ENCODE assay signal across 8 cellular contexts in genomic region chr3:143177965-143178364, GRCh38. TPM values are rescaled to one million over a fixed set of nuclear protein-coding genes. Genes with fewer than 3 reads are reported as not detected.
DNase-seq lines count a peak whose midpoint lies in the region; ATAC-seq and TF ChIP-seq lines count a peak whose summit lies in the region.
"Not testable (repeated sequence)": the region's sequence is repeated elsewhere in the genome, so short reads cannot be mapped to it uniquely, and the experiment has no call there.

No MANE protein-coding gene starts in this region.

- not testable (repeated sequence) for H3K36me3 ChIP-seq in gastroesophageal sphincter

- peaks cover 39% of the 10 kb centered on the region for H3K4me1 Mint-ChIP-seq in CD14-positive monocyte
- H3K4me1 Mint-ChIP-seq in activated CD4-positive, alpha-beta T cell treated with anti-CD3 and anti-CD28 coated beads for 36 hours = peaks cover 28% of the 10 kb centered on the region

- TF ChIP-seq EP300 in gastroesophageal sphincter (IDR thresholded peaks at IDR 0.05) = not testable (repeated sequence)

- peak overlapping the region in 5 of 7 donors; percentile 33 to 81 (median 42) for H3K27ac Mint-ChIP-seq in CD14-positive monocyte
- not testable (repeated sequence) for H3K27ac Mint-ChIP-seq in activated CD4-positive, alpha-beta T cell treated with anti-CD3 and anti-CD28 coated beads for 36 hours

- not testable (repeated sequence) for H3K4me3 Mint-ChIP-seq in CD14-positive monocyte; activated CD4-positive, alpha-beta T cell treated with anti-CD3 and anti-CD28 coated beads for 36 hours

- CTCF ChIA-PET in activated CD4-positive, alpha-beta T cell treated with anti-CD3 and anti-CD28 coated beads for 36 hours (lab: Charles Lee) = not testable (repeated sequence)

- POLR2A ChIA-PET in activated CD4-positive, alpha-beta T cell treated with anti-CD3 and anti-CD28 coated beads for 36 hours (lab: Charles Lee) = not testable (repeated sequence)

- not testable (repeated sequence) for TF ChIP-seq CTCF in CD14-positive monocyte (IDR thresholded peaks at IDR 0.05); gastroesophageal sphincter (IDR thresholded peaks at IDR 0.05)

- H3K27me3 Mint-ChIP-seq in CD14-positive monocyte (ENCODE audit: low read depth in 3 of 3); activated CD4-positive, alpha-beta T cell treated with anti-CD3 and anti-CD28 coated beads for 36 hours: not testable (repeated sequence)

- H3K27me3 ChIP-seq in gastroesophageal sphincter = not testable (repeated sequence)

- peaks cover 0 to 25% (median 0%) of the 10 kb centered on the region in 3 donors for H3K9me3 ChIP-seq in gastroesophageal sphincter

- H3K9me3 Mint-ChIP-seq in CD14-positive monocyte = not testable (repeated sequence)
- H3K9me3 Mint-ChIP-seq in activated CD4-positive, alpha-beta T cell treated with anti-CD3 and anti-CD28 coated beads for 36 hours (ENCODE audit: low read depth) = peaks cover 15% of the 10 kb centered on the region

- intact Hi-C loops in CD14-positive monocyte (cut with micrococcal nuclease); activated CD4-positive, alpha-beta T cell treated with anti-CD3 and anti-CD28 coated beads for 36 hours (cut with DNase I, micrococcal nuclease); sciatic nerve (cut with DNase I): not testable (repeated sequence)

- peak; percentile 56 for ATAC-seq in GM18520 (IDR thresholded peaks at IDR 0.05; ENCODE audit: unreplicated experiment)
- peak; percentile 54 for ATAC-seq in GM19463 (IDR thresholded peaks at IDR 0.05; ENCODE audit: unreplicated experiment)
- ATAC-seq in HG02885 (IDR thresholded peaks at IDR 0.05; ENCODE audit: poor library complexity, unreplicated experiment) = peak; percentile 70
- ATAC-seq in activated CD4-positive, alpha-beta T cell treated with anti-CD3 and anti-CD28 coated beads for 36 hours = peak; percentile 66
- peak; percentile 50 for ATAC-seq in gastroesophageal sphincter
- ATAC-seq in sciatic nerve = peak; percentile 58

- H3K4me1 ChIP-seq in gastroesophageal sphincter = not testable (repeated sequence)

- H3K4me3 ChIP-seq in gastroesophageal sphincter = not testable (repeated sequence)

- H3K36me3 Mint-ChIP-seq in CD14-positive monocyte; activated CD4-positive, alpha-beta T cell treated with anti-CD3 and anti-CD28 coated beads for 36 hours (ENCODE audit: low read depth): not testable (repeated sequence)

- not testable (repeated sequence) for DNase-seq in CD14-positive monocyte (ENCODE audit: low spot score); sciatic nerve (ENCODE audit: low spot score)
- DNase-seq in NCI-H82 (lab: John Stamatoyannopoulos, UW) = peak; percentile 10
- peak; percentile 24 for DNase-seq in activated CD4-positive, alpha-beta T cell treated with anti-CD3 and anti-CD28 coated beads for 36 hours

- WGBS in gastroesophageal sphincter (ENCODE audit: low coverage in 1 of 2), 2 donors = 77 to 85% methylated on average over 5 of the region's 6 CpGs

- H3K27ac ChIP-seq in gastroesophageal sphincter = not testable (repeated sequence)

- not testable (repeated sequence) for TF ChIP-seq POLR2A in gastroesophageal sphincter (IDR thresholded peaks at IDR 0.05)

RNA-seq across cellular contexts. Expression of gene CHST2, which starts 58.4 kb away (rescaled TPM):
- 10 to 100 TPM in 1 of 2 donors, 1 to 10 TPM in 1; 9.6 to 18.0 TPM for polyA plus RNA-seq in CD14-positive monocyte
- 1 to 10 TPM; 5.1 to 6.8 TPM for total RNA-seq in activated CD4-positive, alpha-beta T cell treated with anti-CD3 and anti-CD28 coated beads for 36 hours
- total RNA-seq in gastroesophageal sphincter (1 to 10 TPM; 1.6 to 9.8 (median 5.1) TPM), sciatic nerve (37.1 TPM)
